1 cellular context compared by ENCODE assay signal in genomic region chr6:169292340-169293124, GRCh38.
A peak's percentile ranks its signal among the peaks of the same experiment; 100 is the strongest.
TF ChIP-seq lines count a peak whose summit lies in the region.

No MANE protein-coding gene starts in this region.

TF ChIP-seq in HepG2, 621 proteins besides CTCF, POLR2A, EP300 and RAD21 (continued from another document and continues in another):
- TF ChIP-seq, protein P1, sequence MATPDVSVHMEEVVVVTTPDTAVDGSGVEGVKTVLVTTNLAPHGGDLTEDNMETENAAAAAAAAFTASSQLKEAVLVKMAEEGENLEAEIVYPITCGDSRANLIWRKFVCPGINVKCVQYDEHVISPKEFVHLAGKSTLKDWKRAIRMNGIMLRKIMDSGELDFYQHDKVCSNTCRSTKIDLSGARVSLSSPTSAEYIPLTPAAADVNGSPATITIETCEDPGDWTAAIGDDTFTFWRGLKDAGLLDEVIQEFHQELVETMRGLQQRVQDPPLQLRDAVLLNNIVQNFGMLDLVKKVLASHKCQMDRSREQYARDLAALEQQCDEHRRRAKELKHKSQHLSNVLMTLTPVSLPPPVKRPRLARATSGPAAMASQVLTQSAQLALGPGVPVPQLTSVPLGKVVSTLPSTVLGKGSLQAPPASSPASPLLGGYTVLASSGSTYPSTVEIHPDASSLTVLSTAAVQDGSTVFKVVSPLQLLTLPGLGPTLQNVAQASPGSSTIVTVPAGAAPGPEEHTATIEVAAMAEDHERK (CRISPR knock-in tag; IDR thresholded peaks at IDR 0.05; ENCODE audit: low read depth) = no peak
- no peak for TF ChIP-seq MLLT10 (CRISPR knock-in tag; IDR thresholded peaks at IDR 0.05)
- no peak for TF ChIP-seq PCBP2 (optimal IDR thresholded peaks at IDR 0.05; ENCODE audit: low read depth, low read length, poor library complexity, severe bottlenecking)
- TF ChIP-seq, protein P2, sequence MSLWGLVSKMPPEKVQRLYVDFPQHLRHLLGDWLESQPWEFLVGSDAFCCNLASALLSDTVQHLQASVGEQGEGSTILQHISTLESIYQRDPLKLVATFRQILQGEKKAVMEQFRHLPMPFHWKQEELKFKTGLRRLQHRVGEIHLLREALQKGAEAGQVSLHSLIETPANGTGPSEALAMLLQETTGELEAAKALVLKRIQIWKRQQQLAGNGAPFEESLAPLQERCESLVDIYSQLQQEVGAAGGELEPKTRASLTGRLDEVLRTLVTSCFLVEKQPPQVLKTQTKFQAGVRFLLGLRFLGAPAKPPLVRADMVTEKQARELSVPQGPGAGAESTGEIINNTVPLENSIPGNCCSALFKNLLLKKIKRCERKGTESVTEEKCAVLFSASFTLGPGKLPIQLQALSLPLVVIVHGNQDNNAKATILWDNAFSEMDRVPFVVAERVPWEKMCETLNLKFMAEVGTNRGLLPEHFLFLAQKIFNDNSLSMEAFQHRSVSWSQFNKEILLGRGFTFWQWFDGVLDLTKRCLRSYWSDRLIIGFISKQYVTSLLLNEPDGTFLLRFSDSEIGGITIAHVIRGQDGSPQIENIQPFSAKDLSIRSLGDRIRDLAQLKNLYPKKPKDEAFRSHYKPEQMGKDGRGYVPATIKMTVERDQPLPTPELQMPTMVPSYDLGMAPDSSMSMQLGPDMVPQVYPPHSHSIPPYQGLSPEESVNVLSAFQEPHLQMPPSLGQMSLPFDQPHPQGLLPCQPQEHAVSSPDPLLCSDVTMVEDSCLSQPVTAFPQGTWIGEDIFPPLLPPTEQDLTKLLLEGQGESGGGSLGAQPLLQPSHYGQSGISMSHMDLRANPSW (CRISPR knock-in tag; IDR thresholded peaks at IDR 0.05; ENCODE audit: borderline replicate concordance) = peak; percentile 91; the same call in 1 of the 2 replicates
- TF ChIP-seq, protein P3, sequence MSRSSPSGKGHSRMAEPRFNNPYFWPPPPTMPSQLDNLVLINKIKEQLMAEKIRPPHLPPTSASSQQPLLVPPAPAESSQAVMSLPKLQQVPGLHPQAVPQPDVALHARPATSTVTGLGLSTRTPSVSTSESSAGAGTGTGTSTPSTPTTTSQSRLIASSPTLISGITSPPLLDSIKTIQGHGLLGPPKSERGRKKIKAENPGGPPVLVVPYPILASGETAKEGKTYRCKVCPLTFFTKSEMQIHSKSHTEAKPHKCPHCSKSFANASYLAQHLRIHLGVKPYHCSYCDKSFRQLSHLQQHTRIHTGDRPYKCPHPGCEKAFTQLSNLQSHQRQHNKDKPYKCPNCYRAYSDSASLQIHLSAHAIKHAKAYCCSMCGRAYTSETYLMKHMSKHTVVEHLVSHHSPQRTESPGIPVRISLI (CRISPR knock-in tag; IDR thresholded peaks at IDR 0.05; ENCODE audit: borderline replicate concordance) = no peak
- no peak for TF ChIP-seq SMAD1 (CRISPR knock-in tag; IDR thresholded peaks at IDR 0.05; ENCODE audit: borderline replicate concordance, low read depth)
- no peak for TF ChIP-seq SMAD9 (CRISPR knock-in tag; IDR thresholded peaks at IDR 0.05)
- no peak for TF ChIP-seq SP2 (CRISPR knock-in tag; IDR thresholded peaks at IDR 0.05)
- no peak for TF ChIP-seq ZNF256 (CRISPR knock-in tag; conservative IDR thresholded peaks at IDR 0.05)
- TF ChIP-seq ZHX2 (IDR thresholded peaks at IDR 0.05; ENCODE audit: low read depth) = peak; percentile 69; the same call in 1 of the 2 replicates
- TF ChIP-seq ZHX2 (CRISPR knock-in tag; IDR thresholded peaks at IDR 0.05; ENCODE audit: borderline replicate concordance) = no peak
- peak; percentile 95; the same call in 1 of the 2 replicates for TF ChIP-seq FOXK1 (CRISPR knock-in tag; IDR thresholded peaks at IDR 0.05; ENCODE audit: borderline replicate concordance, low read depth)
- TF ChIP-seq, protein P4, sequence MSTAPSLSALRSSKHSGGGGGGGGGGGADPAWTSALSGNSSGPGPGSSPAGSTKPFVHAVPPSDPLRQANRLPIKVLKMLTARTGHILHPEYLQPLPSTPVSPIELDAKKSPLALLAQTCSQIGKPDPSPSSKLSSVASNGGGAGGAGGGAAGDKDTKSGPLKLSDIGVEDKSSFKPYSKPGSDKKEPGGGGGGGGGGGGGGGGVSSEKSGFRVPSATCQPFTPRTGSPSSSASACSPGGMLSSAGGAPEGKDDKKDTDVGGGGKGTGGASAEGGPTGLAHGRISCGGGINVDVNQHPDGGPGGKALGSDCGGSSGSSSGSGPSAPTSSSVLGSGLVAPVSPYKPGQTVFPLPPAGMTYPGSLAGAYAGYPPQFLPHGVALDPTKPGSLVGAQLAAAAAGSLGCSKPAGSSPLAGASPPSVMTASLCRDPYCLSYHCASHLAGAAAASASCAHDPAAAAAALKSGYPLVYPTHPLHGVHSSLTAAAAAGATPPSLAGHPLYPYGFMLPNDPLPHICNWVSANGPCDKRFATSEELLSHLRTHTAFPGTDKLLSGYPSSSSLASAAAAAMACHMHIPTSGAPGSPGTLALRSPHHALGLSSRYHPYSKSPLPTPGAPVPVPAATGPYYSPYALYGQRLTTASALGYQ (CRISPR knock-in tag; IDR thresholded peaks at IDR 0.05) = peak; percentile 95; the same call in 1 of the 2 replicates
- TF ChIP-seq NFKBIZ (CRISPR knock-in tag; IDR thresholded peaks at IDR 0.05) = peak; percentile 93
- TF ChIP-seq SRSF9 (IDR thresholded peaks at IDR 0.05; ENCODE audit: borderline replicate concordance, insufficient read depth, low read depth, low read length, poor library complexity, severe bottlenecking) = no peak
- TF ChIP-seq, protein P5, sequence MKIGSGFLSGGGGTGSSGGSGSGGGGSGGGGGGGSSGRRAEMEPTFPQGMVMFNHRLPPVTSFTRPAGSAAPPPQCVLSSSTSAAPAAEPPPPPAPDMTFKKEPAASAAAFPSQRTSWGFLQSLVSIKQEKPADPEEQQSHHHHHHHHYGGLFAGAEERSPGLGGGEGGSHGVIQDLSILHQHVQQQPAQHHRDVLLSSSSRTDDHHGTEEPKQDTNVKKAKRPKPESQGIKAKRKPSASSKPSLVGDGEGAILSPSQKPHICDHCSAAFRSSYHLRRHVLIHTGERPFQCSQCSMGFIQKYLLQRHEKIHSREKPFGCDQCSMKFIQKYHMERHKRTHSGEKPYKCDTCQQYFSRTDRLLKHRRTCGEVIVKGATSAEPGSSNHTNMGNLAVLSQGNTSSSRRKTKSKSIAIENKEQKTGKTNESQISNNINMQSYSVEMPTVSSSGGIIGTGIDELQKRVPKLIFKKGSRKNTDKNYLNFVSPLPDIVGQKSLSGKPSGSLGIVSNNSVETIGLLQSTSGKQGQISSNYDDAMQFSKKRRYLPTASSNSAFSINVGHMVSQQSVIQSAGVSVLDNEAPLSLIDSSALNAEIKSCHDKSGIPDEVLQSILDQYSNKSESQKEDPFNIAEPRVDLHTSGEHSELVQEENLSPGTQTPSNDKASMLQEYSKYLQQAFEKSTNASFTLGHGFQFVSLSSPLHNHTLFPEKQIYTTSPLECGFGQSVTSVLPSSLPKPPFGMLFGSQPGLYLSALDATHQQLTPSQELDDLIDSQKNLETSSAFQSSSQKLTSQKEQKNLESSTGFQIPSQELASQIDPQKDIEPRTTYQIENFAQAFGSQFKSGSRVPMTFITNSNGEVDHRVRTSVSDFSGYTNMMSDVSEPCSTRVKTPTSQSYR (CRISPR knock-in tag; IDR thresholded peaks at IDR 0.05; ENCODE audit: borderline replicate concordance) = peak; percentile 73; the same call in 1 of the 2 replicates
- TF ChIP-seq KDM5A (IDR thresholded peaks at IDR 0.05; ENCODE audit: borderline replicate concordance, low read length) = no peak
- peak; percentile 97; the same call in 1 of the 2 replicates for TF ChIP-seq ZNF792 (CRISPR knock-in tag; IDR thresholded peaks at IDR 0.05)
- peak; percentile 57 for TF ChIP-seq ZNF18 (CRISPR knock-in tag; IDR thresholded peaks at IDR 0.05; ENCODE audit: insufficient replicate concordance)
- TF ChIP-seq, protein P6, sequence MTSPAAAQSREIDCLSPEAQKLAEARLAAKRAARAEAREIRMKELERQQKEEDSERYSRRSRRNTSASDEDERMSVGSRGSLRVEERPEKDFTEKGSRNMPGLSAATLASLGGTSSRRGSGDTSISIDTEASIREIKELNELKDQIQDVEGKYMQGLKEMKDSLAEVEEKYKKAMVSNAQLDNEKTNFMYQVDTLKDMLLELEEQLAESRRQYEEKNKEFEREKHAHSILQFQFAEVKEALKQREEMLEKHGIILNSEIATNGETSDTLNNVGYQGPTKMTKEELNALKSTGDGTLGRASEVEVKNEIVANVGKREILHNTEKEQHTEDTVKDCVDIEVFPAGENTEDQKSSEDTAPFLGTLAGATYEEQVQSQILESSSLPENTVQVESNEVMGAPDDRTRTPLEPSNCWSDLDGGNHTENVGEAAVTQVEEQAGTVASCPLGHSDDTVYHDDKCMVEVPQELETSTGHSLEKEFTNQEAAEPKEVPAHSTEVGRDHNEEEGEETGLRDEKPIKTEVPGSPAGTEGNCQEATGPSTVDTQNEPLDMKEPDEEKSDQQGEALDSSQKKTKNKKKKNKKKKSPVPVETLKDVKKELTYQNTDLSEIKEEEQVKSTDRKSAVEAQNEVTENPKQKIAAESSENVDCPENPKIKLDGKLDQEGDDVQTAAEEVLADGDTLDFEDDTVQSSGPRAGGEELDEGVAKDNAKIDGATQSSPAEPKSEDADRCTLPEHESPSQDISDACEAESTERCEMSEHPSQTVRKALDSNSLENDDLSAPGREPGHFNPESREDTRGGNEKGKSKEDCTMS (CRISPR knock-in tag; conservative IDR thresholded peaks at IDR 0.05) = no peak
- TF ChIP-seq, protein P7, sequence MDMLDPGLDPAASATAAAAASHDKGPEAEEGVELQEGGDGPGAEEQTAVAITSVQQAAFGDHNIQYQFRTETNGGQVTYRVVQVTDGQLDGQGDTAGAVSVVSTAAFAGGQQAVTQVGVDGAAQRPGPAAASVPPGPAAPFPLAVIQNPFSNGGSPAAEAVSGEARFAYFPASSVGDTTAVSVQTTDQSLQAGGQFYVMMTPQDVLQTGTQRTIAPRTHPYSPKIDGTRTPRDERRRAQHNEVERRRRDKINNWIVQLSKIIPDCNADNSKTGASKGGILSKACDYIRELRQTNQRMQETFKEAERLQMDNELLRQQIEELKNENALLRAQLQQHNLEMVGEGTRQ (IDR thresholded peaks at IDR 0.05; ENCODE audit: low read depth, low read length) = no peak
- TF ChIP-seq, protein P7 (CRISPR knock-in tag; IDR thresholded peaks at IDR 0.05; ENCODE audit: borderline replicate concordance) = no peak
- TF ChIP-seq ETV5 (CRISPR knock-in tag; IDR thresholded peaks at IDR 0.05; ENCODE audit: borderline replicate concordance) = peak; percentile 98
- TF ChIP-seq ZNF441 (CRISPR knock-in tag; IDR thresholded peaks at IDR 0.05; ENCODE audit: borderline replicate concordance) = no peak; the same call in 1 of the 2 replicates
- TF ChIP-seq MTA3 (CRISPR knock-in tag; IDR thresholded peaks at IDR 0.05) = no peak
- TF ChIP-seq ZFX (CRISPR knock-in tag; IDR thresholded peaks at IDR 0.05; ENCODE audit: low read depth) = peak; percentile 92
- TF ChIP-seq NONO (IDR thresholded peaks at IDR 0.05) = no peak
- peak; percentile 72; the same call in 1 of the 2 replicates for TF ChIP-seq NONO (CRISPR knock-in tag; conservative IDR thresholded peaks at IDR 0.05)
- TF ChIP-seq MAX (IDR thresholded peaks at IDR 0.05) = peak; percentile 71
- TF ChIP-seq ZFYVE20 (CRISPR knock-in tag; IDR thresholded peaks at IDR 0.05; ENCODE audit: borderline replicate concordance, low read depth) = 0 out of 2 replicates have a peak, but pooled peaks have one; percentile 39
- TF ChIP-seq NR2F2 (IDR thresholded peaks at IDR 0.05; ENCODE audit: borderline replicate concordance, low read depth) = peak; percentile 74
